In genomic region chr4:114606240-114606639, GRCh38 we compare ENCODE assay signal across 2 cellular contexts.
TF ChIP-seq lines count a peak whose summit lies in the region.

No MANE protein-coding gene starts in this region.

TF ChIP-seq in GM23338, 12 proteins besides CTCF, POLR2A, EP300 and RAD21 (continued from another document):
- TF ChIP-seq ZNF462 (CRISPR knock-in tag; IDR thresholded peaks at IDR 0.05) (peak; percentile 98), POLR2AphosphoS5 (IDR thresholded peaks at IDR 0.05; ENCODE audit: low read depth) (no peak)
TF ChIP-seq in GM23338: peak in this region for 3.

TF ChIP-seq in WTC11, 78 proteins besides CTCF, POLR2A, EP300 and RAD21 (continued from another document):
- peak; percentile 81; the same call in 1 of the 2 replicates for TF ChIP-seq ZSCAN18 (CRISPR knock-in tag; IDR thresholded peaks at IDR 0.05)
- no peak for TF ChIP-seq ZMAT4 (CRISPR knock-in tag; IDR thresholded peaks at IDR 0.05)
- no peak for TF ChIP-seq ERG (CRISPR knock-in tag; IDR thresholded peaks at IDR 0.05)
- TF ChIP-seq EMX1 (CRISPR knock-in tag; IDR thresholded peaks at IDR 0.05), result peak; percentile 34; the same call in 1 of the 2 replicates
- TF ChIP-seq ATF2 (CRISPR knock-in tag; IDR thresholded peaks at IDR 0.05; ENCODE audit: borderline replicate concordance, low read depth), result no peak
- no peak for TF ChIP-seq NR1H2 (CRISPR knock-in tag; IDR thresholded peaks at IDR 0.05)
- TF ChIP-seq ZNF423 (CRISPR knock-in tag; IDR thresholded peaks at IDR 0.05), result no peak; the same call in 1 of the 2 replicates
- no peak for TF ChIP-seq GTF2I (CRISPR knock-in tag; conservative IDR thresholded peaks at IDR 0.05)
- no peak for TF ChIP-seq FOXJ3 (CRISPR knock-in tag; IDR thresholded peaks at IDR 0.05; ENCODE audit: borderline replicate concordance)
- peak; percentile 35; the same call in 1 of the 2 replicates for TF ChIP-seq PRRX2 (CRISPR knock-in tag; IDR thresholded peaks at IDR 0.05)
